ENCODE assay signal across 9 cellular contexts in the genomic region with DNA sequence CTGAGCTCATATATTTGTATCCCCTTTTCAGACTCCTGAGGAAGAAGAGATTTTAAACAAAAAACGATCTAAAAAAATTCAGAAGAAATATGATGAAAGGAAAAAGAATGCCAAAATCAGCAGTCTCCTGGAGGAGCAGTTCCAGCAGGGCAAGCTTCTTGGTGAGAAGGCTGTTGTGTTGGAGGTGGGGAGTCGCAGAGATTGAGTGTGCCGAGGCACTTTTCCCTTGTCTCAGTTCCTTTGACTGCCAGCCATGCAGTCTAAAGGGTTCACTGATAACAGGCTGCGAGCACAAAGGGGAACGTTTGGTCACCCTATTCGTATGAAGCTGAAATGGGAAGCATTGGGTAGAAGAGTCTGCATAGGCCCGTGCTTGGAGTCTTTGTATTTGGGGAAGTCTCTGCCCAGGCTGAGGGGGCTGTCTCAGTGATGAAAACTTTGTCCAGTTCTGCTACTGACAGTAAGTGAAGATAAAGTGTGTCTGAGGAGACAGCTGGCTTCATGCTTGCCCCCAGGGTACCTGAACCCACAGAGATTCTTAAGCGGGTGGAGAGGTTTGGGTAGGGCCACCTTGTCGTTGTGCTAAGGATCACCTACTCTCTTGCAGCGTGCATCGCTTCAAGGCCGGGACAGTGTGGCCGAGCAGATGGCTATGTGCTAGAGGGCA. TPM values are rescaled to one million over a fixed set of nuclear protein-coding genes. Genes with fewer than 3 reads are reported as not detected.
DNase-seq lines count a peak whose midpoint lies in the region; ATAC-seq and TF ChIP-seq lines count a peak whose summit lies in the region.
"Had no signal": no experiment of that assay in that cellular context is flagged by ENCODE, and none has a peak within 500 bp of the region (broad histone marks: within the 10 kb centered on the region; RNA-seq: fewer than 3 reads in every experiment).

No MANE protein-coding gene starts in this region.

- H3K79me2 ChIP-seq in GM23338 (replicated peaks; ENCODE audit: insufficient read depth) = peaks cover 43% of the 10 kb centered on the region

- peaks cover 37% of the 10 kb centered on the region for H3K36me3 ChIP-seq in GM23338 (ENCODE audit: insufficient read depth)
- peaks cover 36% of the 10 kb centered on the region for H3K36me3 ChIP-seq in iPS-15b (ENCODE audit: control insufficient read depth, insufficient read depth, low read length)
- peaks cover 0 to 58% of the 10 kb centered on the region in 2 donors for H3K36me3 ChIP-seq in gastroesophageal sphincter

- H3K27me3 Mint-ChIP-seq in GM23338 (ENCODE audit: insufficient read depth, low read depth, poor library complexity) (peaks cover 30% of the 10 kb centered on the region), WTC11 (ENCODE audit: low read depth) (no peaks in the 10 kb centered on the region)

- TF ChIP-seq CTCF in GM23338 (conservative IDR thresholded peaks at IDR 0.05; ENCODE audit: low read depth in 2 of 2) (no peak), WTC11 (IDR thresholded peaks at IDR 0.05) (no peak), gastroesophageal sphincter (IDR thresholded peaks at IDR 0.05) (no peak)

- no peaks in the 10 kb centered on the region for H3K9me3 ChIP-seq in iPS-15b (ENCODE audit: control insufficient read depth, insufficient read depth, low read length)
- no peaks in the 10 kb centered on the region for H3K9me3 ChIP-seq in gastroesophageal sphincter
- H3K9me3 ChIP-seq: esophagus muscularis mucosa had no signal

- H3K4me3 ChIP-seq in GM23338 (peak overlapping the region; percentile 99), iPS-15b (ENCODE audit: low read depth, low read length) (peak overlapping the region; percentile 68), gastroesophageal sphincter (no peak overlapping the region)
- H3K4me3 ChIP-seq: esophagus muscularis mucosa had no signal

- peaks cover 15% of the 10 kb centered on the region for H3K4me1 ChIP-seq in GM23338 (ENCODE audit: insufficient read depth)
- peaks cover 4% of the 10 kb centered on the region for H3K4me1 ChIP-seq in iPS-15b (ENCODE audit: control insufficient read depth, insufficient read depth, low read length)
- H3K4me1 ChIP-seq in gastroesophageal sphincter = peaks cover 0 to 35% (median 5%) of the 10 kb centered on the region in 3 donors

- no peak for TF ChIP-seq POLR2A in gastroesophageal sphincter (IDR thresholded peaks at IDR 0.05)

- H3K36me3 Mint-ChIP-seq in GM23338 (ENCODE audit: low read depth) (peaks cover 64% of the 10 kb centered on the region), WTC11 (peaks cover 49% of the 10 kb centered on the region)

- CTCF ChIA-PET in WTC11 (lab: Charles Lee) = no interaction called here

- ATAC-seq in GM23338 (no peak), WTC11 (no peak), GM18907 (IDR thresholded peaks at IDR 0.05; ENCODE audit: unreplicated experiment) (no peak), gastroesophageal sphincter (no peak)

- H3K27ac Mint-ChIP-seq in GM23338 (peak overlapping the region; percentile 93), WTC11 (peak overlapping the region; percentile 94)

- H3K27me3 ChIP-seq in GM23338 (ENCODE audit: insufficient read depth) (no peaks in the 10 kb centered on the region), iPS-15b (ENCODE audit: control insufficient read depth, insufficient read depth, low read length) (no peaks in the 10 kb centered on the region), gastroesophageal sphincter (no peaks in the 10 kb centered on the region)
- H3K27me3 ChIP-seq: esophagus muscularis mucosa had no signal

- no peaks in the 10 kb centered on the region; the same call in 2 of the 3 replicates for H3K9me3 Mint-ChIP-seq in GM23338
- no peaks in the 10 kb centered on the region for H3K9me3 Mint-ChIP-seq in WTC11

- no peak for TF ChIP-seq EP300 in gastroesophageal sphincter (IDR thresholded peaks at IDR 0.05)

- H3K9me2 ChIP-seq in GM23338 (ENCODE audit: insufficient read depth) = no peaks in the 10 kb centered on the region

- H3K9ac ChIP-seq in iPS-15b (ENCODE audit: low read depth, low read length) = no peak overlapping the region

- H3K4me2 ChIP-seq in GM23338 = peak overlapping the region; percentile 100

- H3F3A ChIP-seq in GM23338 (replicated peaks; ENCODE audit: low read depth) = peaks cover 72% of the 10 kb centered on the region

- H3K4me1 Mint-ChIP-seq in GM23338 (peaks cover 20% of the 10 kb centered on the region), WTC11 (peaks cover 22% of the 10 kb centered on the region)

- POLR2A ChIA-PET in WTC11 (lab: Charles Lee) = no interaction called here

- peaks cover 35% of the 10 kb centered on the region for H4K20me1 ChIP-seq in GM23338 (replicated peaks; ENCODE audit: insufficient read depth)

- H2AFZ ChIP-seq in GM23338 = no peak overlapping the region

- H3K4me3 Mint-ChIP-seq in GM23338 (peak overlapping the region; percentile 87), WTC11 (peak overlapping the region; percentile 87)

- H3K27ac ChIP-seq in GM23338 (ENCODE audit: low read depth) (peak overlapping the region; percentile 90), gastroesophageal sphincter (no peak overlapping the region)

- DNase-seq in AML-193 (lab: John Stamatoyannopoulos, UW) = peak; percentile 40 to 53
- no peak for DNase-seq in GM23338 (ENCODE audit: low spot score)
- DNase-seq in WTC11 (ENCODE audit: low spot score) = no peak
- no peak for DNase-seq in AG20443 (ENCODE audit: low spot score)
- DNase-seq in GM03348 (ENCODE audit: low spot score) = no peak

- 56 to 74% methylated on average over 7 to 10 of the region's 13 CpGs for WGBS in gastroesophageal sphincter (ENCODE audit: low coverage in 1 of 2), 2 donors

TF ChIP-seq in WTC11, 78 proteins besides CTCF, POLR2A, EP300 and RAD21:
- TF ChIP-seq, protein P1, sequence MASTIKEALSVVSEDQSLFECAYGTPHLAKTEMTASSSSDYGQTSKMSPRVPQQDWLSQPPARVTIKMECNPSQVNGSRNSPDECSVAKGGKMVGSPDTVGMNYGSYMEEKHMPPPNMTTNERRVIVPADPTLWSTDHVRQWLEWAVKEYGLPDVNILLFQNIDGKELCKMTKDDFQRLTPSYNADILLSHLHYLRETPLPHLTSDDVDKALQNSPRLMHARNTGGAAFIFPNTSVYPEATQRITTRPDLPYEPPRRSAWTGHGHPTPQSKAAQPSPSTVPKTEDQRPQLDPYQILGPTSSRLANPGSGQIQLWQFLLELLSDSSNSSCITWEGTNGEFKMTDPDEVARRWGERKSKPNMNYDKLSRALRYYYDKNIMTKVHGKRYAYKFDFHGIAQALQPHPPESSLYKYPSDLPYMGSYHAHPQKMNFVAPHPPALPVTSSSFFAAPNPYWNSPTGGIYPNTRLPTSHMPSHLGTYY (CRISPR knock-in tag; IDR thresholded peaks at IDR 0.05) = no peak
- TF ChIP-seq TEAD1 (CRISPR knock-in tag; IDR thresholded peaks at IDR 0.05) (no peak), KAT7 (CRISPR knock-in tag; IDR thresholded peaks at IDR 0.05; ENCODE audit: borderline replicate concordance) (no peak)

RNA-seq across cellular contexts. Expression of gene RPS8, which starts 2.8 kb away (rescaled TPM):
- total RNA-seq in GM23338 (2014; rRNA removed; shearing (Covaris generic)) = 1,756 and 2,098 TPM in 2 replicates
- polyA plus RNA-seq in GM23338 (2016; fragmentation: Nextera tagmentation; extraction: Ambion mirVana) = 2,427 and 2,738 TPM in 2 replicates
- total RNA-seq in WTC11 (2021) (2,343 to 2,726 TPM (median 2,722 TPM) in 3 replicates), gastroesophageal sphincter (1,000 to 10,000 TPM; 1,157 to 3,010 (median 2,305) TPM)

RNA-seq across cellular contexts. Expression of gene BEST4, which starts 9.9 kb away (rescaled TPM):
- 0.58 and 0.63 TPM in 2 replicates for total RNA-seq in GM23338 (2014; rRNA removed; shearing (Covaris generic))
- polyA plus RNA-seq in GM23338 (2016; fragmentation: Nextera tagmentation; extraction: Ambion mirVana) = 1.5 and 1.6 TPM in 2 replicates
- total RNA-seq in WTC11 (2021) (1.6 to 1.7 TPM (median 1.6 TPM) in 3 replicates), gastroesophageal sphincter (under 1 TPM in 2 of 4 donors, not detected in 2; 0.15 to 0.31 TPM)

RNA-seq across cellular contexts. Expression of gene PLK3, which starts 22.1 kb away (rescaled TPM):
- 11.8 and 15.1 TPM in 2 replicates for total RNA-seq in GM23338 (2014; rRNA removed; shearing (Covaris generic))
- polyA plus RNA-seq in GM23338 (2016; fragmentation: Nextera tagmentation; extraction: Ambion mirVana) = 7.6 and 8.7 TPM in 2 replicates
- 10.1 to 16.4 TPM (median 12.0 TPM) in 3 replicates for total RNA-seq in WTC11 (2021)
- total RNA-seq in gastroesophageal sphincter = 10 to 100 TPM in 3 of 4 donors, 1 to 10 TPM in 1; 9.4 to 31.2 (median 12.0) TPM

RNA-seq across cellular contexts. Expression of gene DYNLT4, which starts 29.0 kb away (rescaled TPM):
- 0.73 TPM in 1 of 2 replicates, not detected in the other for total RNA-seq in GM23338 (2014; rRNA removed; shearing (Covaris generic))
- polyA plus RNA-seq in GM23338 (2016; fragmentation: Nextera tagmentation; extraction: Ambion mirVana) = not detected in 2 replicates
- total RNA-seq in WTC11 (2021) = 0.31 to 0.62 TPM (median 0.57 TPM) in 3 replicates
- total RNA-seq in gastroesophageal sphincter = 1 to 10 TPM in 1 of 4 donors, not detected in 3; 1.4 TPM

RNA-seq across cellular contexts. Expression of gene BTBD19, which starts 30.2 kb away (rescaled TPM):
- 0.16 and 0.66 TPM in 2 replicates for total RNA-seq in GM23338 (2014; rRNA removed; shearing (Covaris generic))
- 0.33 and 0.37 TPM in 2 replicates for polyA plus RNA-seq in GM23338 (2016; fragmentation: Nextera tagmentation; extraction: Ambion mirVana)
- total RNA-seq in WTC11 (2021) (1.7 to 2.0 TPM (median 1.8 TPM) in 3 replicates), gastroesophageal sphincter (10 to 100 TPM in 1 of 4 donors, 1 to 10 TPM in 2, under 1 TPM in 1; 0.22 to 12.1 (median 5.6) TPM)

Comparison
In these comparisons a context has a peak if more than half of its experiments do, and no peak if none do; other contexts are left out.
1. DNase-seq: peak in AML-193 (2 of 2); none in GM23338 (single experiment), WTC11 (single experiment), AG20443 (single experiment) and GM03348 (single experiment).
2. H3K4me3 ChIP-seq: peak in GM23338 (single experiment) and iPS-15b (single experiment); none in gastroesophageal sphincter (0 of 2).